In genomic region chr14:99163446-99163845, GRCh38 we compare ENCODE assay signal across 19 cellular contexts.
"Had no signal": no experiment of that assay in that cellular context is flagged by ENCODE, and none has a peak within 500 bp of the region (broad histone marks: within the 10 kb centered on the region; RNA-seq: fewer than 3 reads in every experiment).

No MANE protein-coding gene starts in this region.

- DNase-seq: activated CD4-positive, alpha-beta T cell treated with anti-CD3 and anti-CD28 coated beads, Interleukin-2, amount 10 ng/mL, durations not matched to agents 24 days and 14 days; activated effector memory CD4-positive, alpha-beta T cell treated with Interleukin-2 at 50 U/mL for 16 hours; activated naive CD8-positive, alpha-beta T cell treated with anti-CD3 and anti-CD28 coated beads, Interleukin-2, amount 10 ng/mL, durations not matched to agents 7 days and 5 days; amygdala; colonic mucosa; heart right ventricle; left colon; retina; stimulated activated CD4-positive, alpha-beta T cell treated with anti-CD3 and anti-CD28 coated beads, Interleukin-2, amount 100 ng/mL, for 48 hours; stimulated activated CD8-positive, alpha-beta memory T cell treated with anti-CD3 and anti-CD28 coated beads, Interleukin-4, amount 100 ng/mL, for 48 hours; stimulated activated naive CD4-positive, alpha-beta T cell; testis; upper lobe of left lung had no signal

- H3K27me3 Mint-ChIP-seq: activated CD4-positive, alpha-beta T cell treated with anti-CD3 and anti-CD28 coated beads, Interleukin-2, amount 10 ng/mL, durations not matched to agents 24 days and 14 days; activated naive CD8-positive, alpha-beta T cell treated with anti-CD3 and anti-CD28 coated beads, Interleukin-2, amount 10 ng/mL, durations not matched to agents 7 days and 5 days; memory B cell had no signal

- H3K9me3 ChIP-seq: colonic mucosa, testis, upper lobe of left lung had no signal

- H3K4me2 ChIP-seq: neural progenitor cell had no signal

- ATAC-seq: activated CD4-positive, CD25-positive, alpha-beta regulatory T cell treated with anti-CD3 and anti-CD28 coated beads, Interleukin-2, amount 50 U/mL, for 24 hours; heart right ventricle; left colon; SK-N-SH treated with all-trans-retinoic acid at 6 μM for 48 hours had no signal

- H3K27ac ChIP-seq: colonic mucosa, heart right ventricle, neural progenitor cell, testis, upper lobe of left lung, VCaP had no signal

- H2AFZ ChIP-seq: neural progenitor cell had no signal

- H3K4me1 Mint-ChIP-seq: memory B cell had no signal

- H3K27me3 ChIP-seq: colonic mucosa, neural progenitor cell, testis, upper lobe of left lung had no signal

- H3K36me3 Mint-ChIP-seq: memory B cell, neural progenitor cell had no signal

- H3K4me3 ChIP-seq: colonic mucosa, heart right ventricle, neural progenitor cell, testis, upper lobe of left lung had no signal

- H3K27ac Mint-ChIP-seq: activated CD4-positive, alpha-beta T cell treated with anti-CD3 and anti-CD28 coated beads, Interleukin-2, amount 10 ng/mL, durations not matched to agents 24 days and 14 days; activated naive CD8-positive, alpha-beta T cell treated with anti-CD3 and anti-CD28 coated beads, Interleukin-2, amount 10 ng/mL, durations not matched to agents 7 days and 5 days; memory B cell; neural progenitor cell; T-helper 2 cell treated with Interferon-gamma antibody and Interleukin-4, amounts not matched to agents 5 μg/mL and 100 μg/mL, for 36 hours had no signal

- H3K36me3 ChIP-seq: colonic mucosa, heart right ventricle, neural progenitor cell, upper lobe of left lung had no signal

- H3K9me3 Mint-ChIP-seq: activated CD4-positive, alpha-beta T cell treated with anti-CD3 and anti-CD28 coated beads, Interleukin-2, amount 10 ng/mL, durations not matched to agents 24 days and 14 days had no signal

- H3K4me1 ChIP-seq: colonic mucosa, heart right ventricle, neural progenitor cell, testis, upper lobe of left lung had no signal

- H3K4me3 Mint-ChIP-seq: activated CD4-positive, alpha-beta T cell treated with anti-CD3 and anti-CD28 coated beads, Interleukin-2, amount 10 ng/mL, durations not matched to agents 24 days and 14 days; activated naive CD8-positive, alpha-beta T cell treated with anti-CD3 and anti-CD28 coated beads, Interleukin-2, amount 10 ng/mL, durations not matched to agents 7 days and 5 days; memory B cell; neural progenitor cell; T-helper 2 cell treated with Interferon-gamma antibody and Interleukin-4, amounts not matched to agents 5 μg/mL and 100 μg/mL, for 36 hours had no signal
